ENCODE assay signal across 7 cellular contexts in the genomic region with DNA sequence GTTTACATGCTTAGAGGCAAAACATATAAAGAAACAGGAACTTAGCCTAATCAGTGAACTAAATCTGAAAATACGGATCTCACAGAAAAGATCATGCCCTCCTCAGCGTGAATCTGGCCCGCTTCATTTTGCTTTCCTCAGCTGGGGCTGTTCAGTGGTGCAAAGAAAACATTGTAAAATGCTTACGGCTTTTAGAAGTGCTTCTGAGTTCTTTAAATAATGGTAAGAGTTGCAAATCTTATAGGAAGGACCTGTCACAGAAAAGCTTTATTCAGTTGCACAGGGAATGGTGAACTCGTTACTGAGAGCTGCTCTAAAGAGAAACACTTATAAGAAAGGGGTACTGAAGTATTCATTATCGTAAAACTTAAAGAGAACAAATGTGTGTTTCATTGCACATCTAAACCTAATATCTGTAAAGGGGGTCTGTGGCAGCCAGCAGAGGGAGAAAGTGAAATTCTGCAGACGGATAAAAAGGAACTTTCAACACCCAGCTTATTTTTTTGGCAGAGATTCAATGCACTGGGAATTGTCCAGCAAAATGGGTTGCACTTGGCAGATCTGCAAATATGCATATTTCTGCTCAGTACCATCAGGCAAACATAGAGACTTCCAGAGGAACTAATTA.
DNase-seq lines count a peak whose midpoint lies in the region; ATAC-seq and TF ChIP-seq lines count a peak whose summit lies in the region.

No MANE protein-coding gene starts in this region.

- no peak overlapping the region for H2AFZ ChIP-seq in hepatocyte

- intact Hi-C loops in thyroid gland (cut with DNase I) = no loop called here

- H3K27ac ChIP-seq in hepatocyte (no peak overlapping the region), thyroid gland (peak overlapping the region in 2 of 3 donors; percentile 14 to 33)

- H3K4me3 ChIP-seq in hepatocyte (no peak overlapping the region), thyroid gland (replicated peaks in 1 of 3) (peak overlapping the region in 1 of 3 donors; percentile 7)

- TF ChIP-seq POLR2A in thyroid gland (IDR thresholded peaks at IDR 0.05) = no peak

- 58% methylated on average over 7 of the region's 7 CpGs for WGBS in hepatocyte (ENCODE audit: low lambda C conversion rate, missing lambda C conversion rate)
- 5 to 7% methylated on average over 7 of the region's 7 CpGs for WGBS in thyroid gland, 2 donors

- no peaks in the 10 kb centered on the region for H4K20me1 ChIP-seq in hepatocyte (ENCODE audit: insufficient read depth, poor library complexity, severe bottlenecking)

- TF ChIP-seq CTCF in hepatocyte (IDR thresholded peaks at IDR 0.05; ENCODE audit: poor library complexity) (peak; percentile 5), thyroid gland (IDR thresholded peaks at IDR 0.05) (no peak)

- ATAC-seq in GM21619 (IDR thresholded peaks at IDR 0.05; ENCODE audit: unreplicated experiment) = peak; percentile 45
- no peak for ATAC-seq in activated CD4-positive, CD25-positive, alpha-beta regulatory T cell treated with anti-CD3 and anti-CD28 coated beads, Interleukin-2, amount 50 U/mL, for 24 hours

- no peaks in the 10 kb centered on the region for H3K4me1 ChIP-seq in hepatocyte (ENCODE audit: insufficient read depth)
- peaks cover 0 to 4% of the 10 kb centered on the region in 2 donors for H3K4me1 ChIP-seq in thyroid gland

- H3K27me3 ChIP-seq in hepatocyte (no peaks in the 10 kb centered on the region), thyroid gland (no peaks in the 10 kb centered on the region)

- H3K9me2 ChIP-seq in hepatocyte (replicated peaks; ENCODE audit: insufficient read depth) = no peaks in the 10 kb centered on the region

- H3K4me2 ChIP-seq in hepatocyte = peak overlapping the region; percentile 58

- H3K36me3 ChIP-seq in hepatocyte (replicated peaks; ENCODE audit: insufficient read depth, low read depth) = no peaks in the 10 kb centered on the region
- H3K36me3 ChIP-seq in thyroid gland = no peaks in the 10 kb centered on the region

- H3K79me2 ChIP-seq in hepatocyte = no peaks in the 10 kb centered on the region

- DNase-seq in RPMI7951 (ENCODE audit: low read depth) = peak; percentile 32
- DNase-seq in hepatocyte (ENCODE audit: low spot score) = peak; percentile 21
- DNase-seq in thyroid gland = peak in 1 of 2 donors; percentile 12
- DNase-seq in NOMO-1 treated with dmso at 0.1 percent for 144 hours (lab: John Stamatoyannopoulos, UW; ENCODE audit: unreplicated experiment) = no peak
- DNase-seq in stimulated activated CD4-positive, alpha-beta T cell treated with anti-CD3 and anti-CD28 coated beads, Interleukin-2, amount 100 ng/mL, for 48 hours = no peak

- H3K9me3 ChIP-seq in hepatocyte (ENCODE audit: low read depth) (no peaks in the 10 kb centered on the region), thyroid gland (no peaks in the 10 kb centered on the region)

Comparison
In these comparisons a context has a peak if more than half of its experiments do, and no peak if none do; other contexts are left out.
1. DNase-seq: peak in RPMI7951 (single experiment) and hepatocyte (single experiment); none in NOMO-1 treated with dmso at 0.1 percent for 144 hours (single experiment) and stimulated activated CD4-positive, alpha-beta T cell treated with anti-CD3 and anti-CD28 coated beads, Interleukin-2, amount 100 ng/mL, for 48 hours (0 of 2).